ENCODE assay signal across 8 cellular contexts in genomic region chr1:1358433-1359201, GRCh38. TPM values are rescaled to one million over a fixed set of nuclear protein-coding genes. Genes with fewer than 3 reads are reported as not detected.
DNase-seq lines count a peak whose midpoint lies in the region; ATAC-seq and TF ChIP-seq lines count a peak whose summit lies in the region.

MXRA8 (minus strand) TSS chr1:1358555; CDS start chr1:1358504, 51 bp downstream.

- H3K27me3 Mint-ChIP-seq in activated T-cell treated with anti-CD3 and anti-CD28 coated beads, Interleukin-2, amount 50 U/mL, for 72 hours (ENCODE audit: low read depth), result no peaks in the 10 kb centered on the region

- H3K9ac ChIP-seq in mucosa of rectum (ENCODE audit: low read depth in 1 of 2, low read length in 2 of 2), result peak within 1 kb of the TSS; percentile 52 to 63

- TF ChIP-seq CTCF in epithelial cell of proximal tubule (conservative IDR thresholded peaks at IDR 0.05; ENCODE audit: low read depth, low read length) (no peak), uterus (IDR thresholded peaks at IDR 0.05) (no peak)

- no peak for DNase-seq in activated T-cell treated with anti-CD3 and anti-CD28 coated beads, Interleukin-2, amount 50 U/mL, for 72 hours
- no peak for DNase-seq in activated T-cell treated with anti-CD3 and anti-CD28 coated beads for 4 hours
- DNase-seq in epithelial cell of proximal tubule (ENCODE audit: low read depth), result no peak
- peak; percentile 93 for DNase-seq in uterus
- no peak for DNase-seq in NCI-H128 (lab: John Stamatoyannopoulos, UW; ENCODE audit: unreplicated experiment)

- H3K4me1 Mint-ChIP-seq in activated T-cell treated with anti-CD3 and anti-CD28 coated beads, Interleukin-2, amount 50 U/mL, for 72 hours (ENCODE audit: low read depth), result peaks cover 14% of the 10 kb centered on the region

- H3K27ac Mint-ChIP-seq in activated T-cell treated with anti-CD3 and anti-CD28 coated beads, Interleukin-2, amount 50 U/mL, for 72 hours, result no peak within 1 kb of the TSS

- peaks cover 4% of the 10 kb centered on the region in 2 donors for H3K4me1 ChIP-seq in mucosa of rectum (ENCODE audit: control insufficient read depth in 2 of 2, insufficient read depth in 2 of 2, low read length in 2 of 2)
- peaks cover 5 to 24% of the 10 kb centered on the region in 2 donors for H3K4me1 ChIP-seq in uterus

- H3K4me3 ChIP-seq in epithelial cell of proximal tubule (ENCODE audit: low read depth, low read length) (peak within 1 kb of the TSS; percentile 35), mucosa of rectum (ENCODE audit: low read length in 2 of 2) (peak within 1 kb of the TSS; percentile 27 to 65), uterus (peak within 1 kb of the TSS; percentile 68 to 70)

- H3K27me3 ChIP-seq in mucosa of rectum (ENCODE audit: control insufficient read depth in 2 of 2, insufficient read depth in 2 of 2, low read length in 2 of 2) (peaks cover 16 to 20% of the 10 kb centered on the region in 2 donors), uterus (no peaks in the 10 kb centered on the region)

- no peaks in the 10 kb centered on the region for H3K36me3 Mint-ChIP-seq in activated T-cell treated with anti-CD3 and anti-CD28 coated beads, Interleukin-2, amount 50 U/mL, for 72 hours (ENCODE audit: insufficient read depth in 2 of 2)

- peaks cover 0 to under 1% of the 10 kb centered on the region in 2 donors for H3K36me3 ChIP-seq in mucosa of rectum (ENCODE audit: control insufficient read depth in 2 of 2, insufficient read depth in 2 of 2, low read length in 2 of 2)
- H3K36me3 ChIP-seq in uterus, result no peaks in the 10 kb centered on the region

- no peaks in the 10 kb centered on the region for H3K9me3 Mint-ChIP-seq in activated T-cell treated with anti-CD3 and anti-CD28 coated beads, Interleukin-2, amount 50 U/mL, for 72 hours

- peak; percentile 53 to 71 for TF ChIP-seq POLR2A in uterus (IDR thresholded peaks at IDR 0.05)

- H3K27ac ChIP-seq in mucosa of rectum (ENCODE audit: low read depth in 2 of 2, low read length in 2 of 2) (peak within 1 kb of the TSS; percentile 79 to 82), uterus (peak within 1 kb of the TSS; percentile 96)

- intact Hi-C loops in uterus (cut with DNase I; ENCODE audit: low total_unique reads), result loop anchor here (10.0 kb wide), 1 partner anchor 54 kb away; the partner anchor contains the start of genes ACAP3 and PUSL1

- H3K9me3 ChIP-seq in mucosa of rectum (ENCODE audit: control insufficient read depth in 2 of 2, low read length in 2 of 2), result no peaks in the 10 kb centered on the region
- H3K9me3 ChIP-seq in uterus, result no peaks in the 10 kb centered on the region

- H3K4me3 Mint-ChIP-seq in activated T-cell treated with anti-CD3 and anti-CD28 coated beads, Interleukin-2, amount 50 U/mL, for 72 hours, result peak within 1 kb of the TSS; percentile 16 to 59

- ATAC-seq in activated T-cell treated with anti-CD3 and anti-CD28 coated beads, Interleukin-2, amount 50 U/mL, for 72 hours (replicated peaks in 1 of 2), result peak; percentile 49 to 54
- ATAC-seq in GM21786 (IDR thresholded peaks at IDR 0.05; ENCODE audit: unreplicated experiment), result no peak
- ATAC-seq in GM18520 (IDR thresholded peaks at IDR 0.05; ENCODE audit: unreplicated experiment), result no peak

RNA-seq across cellular contexts. Expression of gene MXRA8, which starts in this region (rescaled TPM):
- total RNA-seq in activated T-cell treated with anti-CD3 and anti-CD28 coated beads, Interleukin-2, amount 50 U/mL, for 72 hours, result 1 to 10 TPM; 1.6 to 3.0 TPM
- total RNA-seq in epithelial cell of proximal tubule, result 43.2 and 137 TPM in 2 replicates
- 100 to 1,000 TPM in 2 of 4 donors, 10 to 100 TPM in 2; 86.1 to 143 (median 117) TPM for total RNA-seq in uterus

Comparison
In these comparisons a context has a peak if more than half of its experiments do, and no peak if none do; other contexts are left out.
1. RNA of gene MXRA8 (total RNA-seq): 86.1 to 143 TPM in uterus and 43.2 to 137 TPM in epithelial cell of proximal tubule; 1.6 to 3.0 TPM in activated T-cell treated with anti-CD3 and anti-CD28 coated beads, Interleukin-2, amount 50 U/mL, for 72 hours; every median in the first group is over 10 times any median in the second.
2. ATAC-seq: peak in activated T-cell treated with anti-CD3 and anti-CD28 coated beads, Interleukin-2, amount 50 U/mL, for 72 hours (2 of 2); none in GM21786 (single experiment) and GM18520 (single experiment).
3. DNase-seq: peak in uterus (2 of 2); none in activated T-cell treated with anti-CD3 and anti-CD28 coated beads, Interleukin-2, amount 50 U/mL, for 72 hours (0 of 2), activated T-cell treated with anti-CD3 and anti-CD28 coated beads for 4 hours (single experiment), epithelial cell of proximal tubule (single experiment) and NCI-H128 (single experiment).
4. Peak in every context shown above with its lines, with median percentiles within 50 percentile points of each other: H3K4me3 ChIP-seq.